ENCODE assay signal across 19 cellular contexts in genomic region chr2:219028996-219029828, GRCh38. TPM values are rescaled to one million over a fixed set of nuclear protein-coding genes. Genes with fewer than 3 reads are reported as not detected.
DNase-seq lines count a peak whose midpoint lies in the region; ATAC-seq and TF ChIP-seq lines count a peak whose summit lies in the region.
"Had no signal": no experiment of that assay in that cellular context is flagged by ENCODE, and none has a peak within 500 bp of the region (broad histone marks: within the 10 kb centered on the region; RNA-seq: fewer than 3 reads in every experiment).

No MANE protein-coding gene starts in this region.

- no peaks in the 10 kb centered on the region for H3K9me3 ChIP-seq in smooth muscle cell (replicated peaks; ENCODE audit: low read depth)
- H3K9me3 ChIP-seq: left ventricle myocardium inferior, ovary, SJSA1 had no signal

- peaks cover 9% of the 10 kb centered on the region for H3K27me3 Mint-ChIP-seq in activated CD4-positive, alpha-beta T cell treated with anti-CD3 and anti-CD28 coated beads for 36 hours

- no peak for DNase-seq in activated CD4-positive, alpha-beta T cell treated with anti-CD3 and anti-CD28 coated beads for 36 hours
- DNase-seq in activated CD4-positive, alpha-beta T cell treated with anti-CD3 and anti-CD28 coated beads for 48 hours, result no peak
- DNase-seq in iPS DF 4.7 (ENCODE audit: extremely low read depth, low spot score), result peak; percentile 14
- DNase-seq in stimulated activated naive CD8-positive, alpha-beta T cell treated with anti-CD3 and anti-CD28 coated beads, Interleukin-15, Interleukin-2, amounts not matched to agents 100 U/mL and 50 U/mL, for 24 hours, result no peak
- no peak for DNase-seq in smooth muscle cell (lab: John Stamatoyannopoulos, UW; ENCODE audit: unreplicated experiment)
- no peak for DNase-seq in activated CD4-positive, CD25-positive, alpha-beta regulatory T cell treated with anti-CD3 and anti-CD28 coated beads, Interleukin-2, amount 50 U/mL, for 72 hours
- no peak for DNase-seq in RWPE1 (ENCODE audit: low spot score)
- DNase-seq: NCI-H524 treated with DMSO at 0.1 percent for 48 hours had no signal

- no peaks in the 10 kb centered on the region for H3K36me3 Mint-ChIP-seq in activated CD4-positive, alpha-beta T cell treated with anti-CD3 and anti-CD28 coated beads for 36 hours (ENCODE audit: low read depth)

- H3K79me2 ChIP-seq in smooth muscle cell (ENCODE audit: low read depth), result no peaks in the 10 kb centered on the region

- no peak overlapping the region for H3K9ac ChIP-seq in smooth muscle cell (ENCODE audit: low read depth)

- H3F3A ChIP-seq in smooth muscle cell (ENCODE audit: low read depth), result no peaks in the 10 kb centered on the region

- POLR2A ChIA-PET in activated CD4-positive, alpha-beta T cell treated with anti-CD3 and anti-CD28 coated beads for 36 hours (lab: Charles Lee), result no interaction called here
- POLR2A ChIA-PET in RWPE1 (lab: Yijun Ruan, JAX; ENCODE audit: low non-redundant PET), result no interaction called here

- H4K20me1 ChIP-seq in smooth muscle cell (ENCODE audit: low read depth), result no peaks in the 10 kb centered on the region

- no peak overlapping the region for H3K27ac ChIP-seq in smooth muscle cell (ENCODE audit: low read depth)
- H3K27ac ChIP-seq in RWPE1, result no peak overlapping the region
- H3K27ac ChIP-seq: left ventricle myocardium inferior, ovary, SJSA1 had no signal

- no peaks in the 10 kb centered on the region for H3K4me1 Mint-ChIP-seq in activated CD4-positive, alpha-beta T cell treated with anti-CD3 and anti-CD28 coated beads for 36 hours
- H3K4me1 Mint-ChIP-seq: central memory CD8-positive, alpha-beta T cell had no signal

- H2AFZ ChIP-seq in smooth muscle cell (ENCODE audit: low read depth), result no peak overlapping the region

- no peak overlapping the region for H3K4me3 Mint-ChIP-seq in activated CD4-positive, alpha-beta T cell treated with anti-CD3 and anti-CD28 coated beads for 36 hours
- H3K4me3 Mint-ChIP-seq: central memory CD8-positive, alpha-beta T cell; T-helper 2 cell treated with Interferon-gamma antibody and Interleukin-4, amounts not matched to agents 5 μg/mL and 100 μg/mL, for 36 hours had no signal

- H3K36me3 ChIP-seq in smooth muscle cell (ENCODE audit: low read depth), result no peaks in the 10 kb centered on the region
- H3K36me3 ChIP-seq: left ventricle myocardium inferior, ovary, SJSA1 had no signal

- peaks cover 36% of the 10 kb centered on the region for H3K27me3 ChIP-seq in smooth muscle cell (ENCODE audit: low read depth)
- H3K27me3 ChIP-seq: ovary had no signal

- no peak overlapping the region for H3K4me3 ChIP-seq in smooth muscle cell
- H3K4me3 ChIP-seq: left ventricle myocardium inferior, ovary, SJSA1 had no signal

- H3K27ac Mint-ChIP-seq in activated CD4-positive, alpha-beta T cell treated with anti-CD3 and anti-CD28 coated beads for 36 hours, result no peak overlapping the region
- H3K27ac Mint-ChIP-seq: T-helper 2 cell treated with Interferon-gamma antibody and Interleukin-4, amounts not matched to agents 5 μg/mL and 100 μg/mL, for 36 hours had no signal

- intact Hi-C loops in activated CD4-positive, alpha-beta T cell treated with anti-CD3 and anti-CD28 coated beads for 36 hours (cut with DNase I, micrococcal nuclease), result loop anchor here (1.0 kb wide), 6 partner anchors 29 to 126 kb away; no protein-coding TSS in a partner anchor

- CTCF ChIA-PET in activated CD4-positive, alpha-beta T cell treated with anti-CD3 and anti-CD28 coated beads for 36 hours (lab: Charles Lee), result interaction anchor here (0.6 to 4.9 kb wide), 44 partner anchors 9 to 1667 kb away, joined by 3 to 44 read pairs (median 4); partner anchors contain the start of genes CFAP65, GLB1L and STK16
- CTCF ChIA-PET in RWPE1 (lab: Yijun Ruan, JAX), result interaction anchor here (0.5 to 2.7 kb wide), 44 partner anchors 8 to 339 kb away, joined by 3 to 34 read pairs (median 4); partner anchors contain the start of genes CNPPD1, GLB1L, NHEJ1 and PTPRN

- 74% methylated on average over 13 of the region's 13 CpGs for WGBS in smooth muscle cell (ENCODE audit: low lambda C conversion rate)

- no peaks in the 10 kb centered on the region for H3K9me3 Mint-ChIP-seq in activated CD4-positive, alpha-beta T cell treated with anti-CD3 and anti-CD28 coated beads for 36 hours (ENCODE audit: low read depth)
- H3K9me3 Mint-ChIP-seq: central memory CD8-positive, alpha-beta T cell; T-helper 2 cell treated with Interferon-gamma antibody and Interleukin-4, amounts not matched to agents 5 μg/mL and 100 μg/mL, for 36 hours had no signal

- H3K4me1 ChIP-seq in smooth muscle cell (ENCODE audit: low read depth), result no peaks in the 10 kb centered on the region
- H3K4me1 ChIP-seq: left ventricle myocardium inferior, SJSA1 had no signal

- no peak overlapping the region for H3K4me2 ChIP-seq in smooth muscle cell

- ATAC-seq in activated CD4-positive, alpha-beta T cell treated with anti-CD3 and anti-CD28 coated beads for 36 hours, result peak; percentile 27
- peak; percentile 26 for ATAC-seq in HG02610 (IDR thresholded peaks at IDR 0.05; ENCODE audit: unreplicated experiment)
- ATAC-seq in stimulated activated naive CD8-positive, alpha-beta T cell treated with anti-CD3 and anti-CD28 coated beads, Interleukin-15, Interleukin-2, amounts not matched to agents 100 U/mL and 50 U/mL, for 24 hours, result peak; percentile 4

- no peak for TF ChIP-seq CTCF in smooth muscle cell (IDR thresholded peaks at IDR 0.05; ENCODE audit: borderline replicate concordance, insufficient read depth, poor library complexity, severe bottlenecking)
- no peak for TF ChIP-seq CTCF in RWPE1 (conservative IDR thresholded peaks at IDR 0.05; ENCODE audit: low read depth)

RNA-seq across cellular contexts. Expression of gene CFAP65, which starts 12.1 kb away (rescaled TPM):
- not detected for total RNA-seq in activated CD4-positive, alpha-beta T cell treated with anti-CD3 and anti-CD28 coated beads for 36 hours
- not detected in 2 replicates for total RNA-seq in smooth muscle cell
- polyA plus RNA-seq in smooth muscle cell, result not detected in 2 replicates
- total RNA-seq: esophagus mucosa, left ventricle myocardium inferior, SJSA1, skeletal muscle tissue had no signal
- polyA plus RNA-seq: BJ had no signal

RNA-seq across cellular contexts. Expression of gene IHH, which starts 31.5 kb away (rescaled TPM):
- total RNA-seq in activated CD4-positive, alpha-beta T cell treated with anti-CD3 and anti-CD28 coated beads for 36 hours, result under 1 TPM in 1 of 2 experiments, not detected in 1; 0.12 TPM
- 0.09 TPM in 1 of 2 replicates, not detected in the other for total RNA-seq in smooth muscle cell
- polyA plus RNA-seq in smooth muscle cell, result not detected in 2 replicates
- total RNA-seq: H4, left ventricle myocardium inferior, skeletal muscle tissue had no signal

RNA-seq across cellular contexts. Expression of gene CRYBA2, which starts 36.0 kb away (rescaled TPM):
- not detected for total RNA-seq in activated CD4-positive, alpha-beta T cell treated with anti-CD3 and anti-CD28 coated beads for 36 hours
- not detected in 2 replicates for total RNA-seq in smooth muscle cell
- polyA plus RNA-seq in smooth muscle cell, result not detected in 2 replicates
- total RNA-seq: esophagus mucosa, H4, left ventricle myocardium inferior, ovary, SJSA1, skeletal muscle tissue, temporal lobe had no signal
- polyA plus RNA-seq: ovary had no signal

RNA-seq across cellular contexts. Expression of gene FEV, which starts 44.2 kb away (rescaled TPM):
- total RNA-seq in activated CD4-positive, alpha-beta T cell treated with anti-CD3 and anti-CD28 coated beads for 36 hours, result not detected
- total RNA-seq in smooth muscle cell, result not detected in 2 replicates
- not detected in 2 replicates for polyA plus RNA-seq in smooth muscle cell
- total RNA-seq: esophagus mucosa, H4, left ventricle myocardium inferior, SJSA1, skeletal muscle tissue, temporal lobe had no signal
- polyA plus RNA-seq: BJ, ovary had no signal
